Comparison of ENCODE assay signal across 8 cellular contexts in the genomic region with DNA sequence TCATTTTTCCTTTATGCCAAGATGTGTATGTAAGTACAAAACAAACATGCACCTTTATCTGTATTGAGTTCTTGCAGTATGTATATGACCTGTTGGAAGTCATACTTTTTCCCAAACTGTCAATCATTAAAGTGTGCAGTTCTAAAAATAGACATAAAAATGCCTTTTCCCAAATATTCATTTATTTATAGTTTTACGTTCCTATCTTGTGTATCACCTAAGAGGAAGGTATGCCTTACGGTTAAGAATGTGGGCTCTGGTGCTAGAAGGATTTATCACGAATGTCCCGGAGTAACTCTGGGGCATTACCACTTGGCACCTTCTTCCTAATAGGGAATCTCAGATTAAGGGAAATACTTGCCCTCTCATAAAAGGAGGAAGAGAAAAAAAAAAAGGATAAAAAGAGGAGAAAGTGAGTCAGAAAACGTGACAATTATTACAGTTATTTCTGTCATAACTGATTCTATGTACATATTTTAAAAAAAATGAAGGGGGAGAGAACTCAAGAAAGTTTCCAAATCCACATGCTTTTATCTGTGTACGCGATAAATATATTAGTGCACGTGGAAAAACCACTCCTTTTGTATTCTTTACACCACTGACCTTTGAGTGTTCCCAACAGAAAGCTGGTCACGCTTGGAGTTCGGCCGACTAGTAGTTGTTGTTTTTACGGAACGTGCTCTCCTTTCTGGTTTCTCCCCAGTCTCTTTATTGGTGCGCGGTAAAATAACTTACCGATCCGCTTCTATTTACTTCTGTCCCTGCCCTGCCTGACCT. TPM values are rescaled to one million over a fixed set of nuclear protein-coding genes. Genes with fewer than 3 reads are reported as not detected.
DNase-seq lines count a peak whose midpoint lies in the region; ATAC-seq and TF ChIP-seq lines count a peak whose summit lies in the region.

No MANE protein-coding gene starts in this region.

- ATAC-seq in SK-N-SH treated with all-trans-retinoic acid at 6 μM for 48 hours (no peak; the same call in 1 of the 3 replicates), RWPE2 (ENCODE audit: low read depth) (no peak), thoracic aorta (ENCODE audit: insufficient number of reproducible peaks, low FRiP score, low read depth) (no peak)

- peaks cover 13% of the 10 kb centered on the region for H3F3A ChIP-seq in SK-N-SH (replicated peaks; ENCODE audit: insufficient read depth)

- H3K4me3 ChIP-seq in SK-N-SH (ENCODE audit: low read depth in 2 of 2, low read length in 1 of 2): peak overlapping the region; percentile 90 to 99
- H3K4me3 ChIP-seq in RWPE2 (ENCODE audit: severe bottlenecking): peak overlapping the region; percentile 90
- peak overlapping the region; percentile 91 for H3K4me3 ChIP-seq in iPS-11a (ENCODE audit: low read depth, low read length)
- H3K4me3 ChIP-seq in thoracic aorta: peak overlapping the region; percentile 98

- H3K79me2 ChIP-seq in SK-N-SH (ENCODE audit: insufficient read depth): peaks cover 70% of the 10 kb centered on the region

- CTCF ChIA-PET in SK-N-SH (lab: Yijun Ruan, JAX): interaction anchor here (0.8 to 1.5 kb wide), 6 partner anchors 19 to 733 kb away, joined by 3 to 4 read pairs (median 3); no protein-coding TSS in a partner anchor

- no peaks in the 10 kb centered on the region for H3K9me3 ChIP-seq in SK-N-SH
- no peaks in the 10 kb centered on the region for H3K9me3 ChIP-seq in RWPE2 (ENCODE audit: severe bottlenecking)
- H3K9me3 ChIP-seq in thoracic aorta: no peaks in the 10 kb centered on the region

- H3K4me1 ChIP-seq in SK-N-SH (ENCODE audit: control insufficient read depth in 1 of 2, insufficient read depth in 2 of 2, low read depth in 1 of 2, low read length in 1 of 2): peaks cover 4 to 11% of the 10 kb centered on the region in 2 experiments; a peak in 2 of 4 replicates
- H3K4me1 ChIP-seq in RWPE2 (ENCODE audit: insufficient read depth, poor library complexity, severe bottlenecking): peaks cover 11% of the 10 kb centered on the region
- peaks cover 25 to 37% of the 10 kb centered on the region in 2 donors for H3K4me1 ChIP-seq in thoracic aorta (ENCODE audit: control insufficient read depth in 1 of 2, low read depth in 2 of 2)

- H3K27ac ChIP-seq in SK-N-SH (ENCODE audit: low read depth in 2 of 2, low read length in 1 of 2) (peak overlapping the region; percentile 85 to 93), RWPE2 (ENCODE audit: poor library complexity, severe bottlenecking) (peak overlapping the region; percentile 64), thoracic aorta (peak overlapping the region; percentile 94 to 96)

- peak overlapping the region; percentile 88 for H3K4me2 ChIP-seq in SK-N-SH

- no peaks in the 10 kb centered on the region for H3K9me2 ChIP-seq in SK-N-SH

- H3K27me3 ChIP-seq in SK-N-SH (ENCODE audit: insufficient read depth) (no peaks in the 10 kb centered on the region), RWPE2 (ENCODE audit: insufficient read depth, poor library complexity, severe bottlenecking) (no peaks in the 10 kb centered on the region), thoracic aorta (replicated peaks; ENCODE audit: insufficient read depth) (no peaks in the 10 kb centered on the region)

- DNase-seq in SK-N-SH (no peak), RWPE2 (ENCODE audit: low spot score) (no peak), thoracic aorta (ENCODE audit: low spot score) (no peak), GM20000 (ENCODE audit: low spot score) (no peak), COLO829 (ENCODE audit: low spot score) (no peak)
- no peak for DNase-seq in stimulated activated CD4-positive, alpha-beta T cell treated with anti-CD3 and anti-CD28 coated beads, Interleukin-4, amount 100 ng/mL, for 24 hours

- H3K9ac ChIP-seq in SK-N-SH: peak overlapping the region; percentile 75

- TF ChIP-seq RAD21 in SK-N-SH (IDR thresholded peaks at IDR 0.05; ENCODE audit: low read length): no peak

- POLR2A ChIA-PET in SK-N-SH (lab: Yijun Ruan, JAX): interaction anchor here (1.2 to 1.4 kb wide), 2 partner anchors 7 to 61 kb away, joined by 4 to 6 read pairs; partner anchors contain the start of gene NAGK

- H2AFZ ChIP-seq in SK-N-SH (ENCODE audit: low read depth): peak overlapping the region; percentile 90

- peaks cover 6% of the 10 kb centered on the region for H4K20me1 ChIP-seq in SK-N-SH (ENCODE audit: insufficient read depth)

- peaks cover 19 to 24% of the 10 kb centered on the region in 2 experiments for H3K36me3 ChIP-seq in SK-N-SH (replicated peaks in 1 of 2; ENCODE audit: control insufficient read depth in 1 of 2, insufficient read depth in 2 of 2, low read length in 1 of 2)
- peaks cover 30% of the 10 kb centered on the region for H3K36me3 ChIP-seq in RWPE2 (ENCODE audit: low read depth)
- peaks cover 5% of the 10 kb centered on the region for H3K36me3 ChIP-seq in thoracic aorta

- TF ChIP-seq CTCF in SK-N-SH (IDR thresholded peaks at IDR 0.05) (no peak), RWPE2 (IDR thresholded peaks at IDR 0.05; ENCODE audit: poor library complexity, severe bottlenecking) (no peak), thoracic aorta (IDR thresholded peaks at IDR 0.05) (no peak), GM20000 (IDR thresholded peaks at IDR 0.05; ENCODE audit: extremely low read depth, missing control alignments) (no peak)

- WGBS in SK-N-SH (ENCODE audit: low lambda C conversion rate): 2% methylated on average over 17 of the region's 17 CpGs

- no peak for TF ChIP-seq EP300 in SK-N-SH (IDR thresholded peaks at IDR 0.05; ENCODE audit: borderline replicate concordance in 1 of 2, low read depth in 1 of 2, low read length in 1 of 2)

TF ChIP-seq in SK-N-SH, 30 proteins besides CTCF, POLR2A, EP300 and RAD21:
- TF ChIP-seq POLR2AphosphoS5 (IDR thresholded peaks at IDR 0.05; ENCODE audit: low read depth, low read length) (no peak), MEF2A (IDR thresholded peaks at IDR 0.05; ENCODE audit: borderline replicate concordance, low read depth) (0 out of 2 replicates have a peak, but pooled peaks have one; percentile 3)

TF ChIP-seq in SK-N-SH treated with all-trans-retinoic acid at 6 μM for 48 hours, 23 proteins besides CTCF, POLR2A, EP300 and RAD21 (continues in another document):
- TF ChIP-seq GLIS3 (CRISPR knock-in tag; IDR thresholded peaks at IDR 0.05) (no peak), ZC3H10 (CRISPR knock-in tag; IDR thresholded peaks at IDR 0.05) (no peak), RARB (CRISPR knock-in tag; IDR thresholded peaks at IDR 0.05) (no peak), ESRRG (CRISPR knock-in tag; IDR thresholded peaks at IDR 0.05) (no peak), OSR1 (CRISPR knock-in tag; IDR thresholded peaks at IDR 0.05) (no peak), SNAI2 (CRISPR knock-in tag; IDR thresholded peaks at IDR 0.05) (no peak), ARNTL (CRISPR knock-in tag; IDR thresholded peaks at IDR 0.05; ENCODE audit: borderline replicate concordance, low read depth) (no peak), TCF4 (CRISPR knock-in tag; IDR thresholded peaks at IDR 0.05; ENCODE audit: borderline replicate concordance) (no peak), ZNF70 (CRISPR knock-in tag; IDR thresholded peaks at IDR 0.05) (no peak), TOX (CRISPR knock-in tag; IDR thresholded peaks at IDR 0.05; ENCODE audit: borderline replicate concordance) (no peak), PPARA (CRISPR knock-in tag; IDR thresholded peaks at IDR 0.05; ENCODE audit: borderline replicate concordance) (no peak), ZFP3 (CRISPR knock-in tag; IDR thresholded peaks at IDR 0.05) (no peak), ZNF8 (CRISPR knock-in tag; IDR thresholded peaks at IDR 0.05) (no peak), POU6F1 (CRISPR knock-in tag; IDR thresholded peaks at IDR 0.05; ENCODE audit: borderline replicate concordance, low read depth) (no peak)
- TF ChIP-seq, protein P1, sequence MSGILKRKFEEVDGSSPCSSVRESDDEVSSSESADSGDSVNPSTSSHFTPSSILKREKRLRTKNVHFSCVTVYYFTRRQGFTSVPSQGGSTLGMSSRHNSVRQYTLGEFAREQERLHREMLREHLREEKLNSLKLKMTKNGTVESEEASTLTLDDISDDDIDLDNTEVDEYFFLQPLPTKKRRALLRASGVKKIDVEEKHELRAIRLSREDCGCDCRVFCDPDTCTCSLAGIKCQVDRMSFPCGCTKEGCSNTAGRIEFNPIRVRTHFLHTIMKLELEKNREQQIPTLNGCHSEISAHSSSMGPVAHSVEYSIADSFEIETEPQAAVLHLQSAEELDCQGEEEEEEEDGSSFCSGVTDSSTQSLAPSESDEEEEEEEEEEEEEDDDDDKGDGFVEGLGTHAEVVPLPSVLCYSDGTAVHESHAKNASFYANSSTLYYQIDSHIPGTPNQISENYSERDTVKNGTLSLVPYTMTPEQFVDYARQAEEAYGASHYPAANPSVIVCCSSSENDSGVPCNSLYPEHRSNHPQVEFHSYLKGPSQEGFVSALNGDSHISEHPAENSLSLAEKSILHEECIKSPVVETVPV (CRISPR knock-in tag; IDR thresholded peaks at IDR 0.05): no peak

RNA-seq across cellular contexts. Expression of gene MCEE, which starts 0.7 kb away (rescaled TPM):
- 6.2 and 7.5 TPM in 2 replicates for polyA plus RNA-seq in SK-N-SH (2012; rRNA removed)
- 6.8 and 7.2 TPM in 2 replicates for polyA plus RNA-seq in SK-N-SH (2012; cell fraction: cytosol; rRNA removed)
- polyA plus RNA-seq in SK-N-SH (2012; cell fraction: nucleus; rRNA removed): 14.3 and 16.1 TPM in 2 replicates
- total RNA-seq in thoracic aorta: 10 to 100 TPM in 1 of 2 donors, 1 to 10 TPM in 1; 5.8 to 10.6 TPM

RNA-seq across cellular contexts. Expression of gene MPHOSPH10, which starts 1.1 kb away (rescaled TPM):
- 8.7 and 9.2 TPM in 2 replicates for polyA plus RNA-seq in SK-N-SH (2012; rRNA removed)
- 10.5 and 17.7 TPM in 2 replicates for polyA plus RNA-seq in SK-N-SH (2012; cell fraction: cytosol; rRNA removed)
- 7.6 and 12.6 TPM in 2 replicates for polyA plus RNA-seq in SK-N-SH (2012; cell fraction: nucleus; rRNA removed)
- 10 to 100 TPM; 17.2 to 37.0 TPM for total RNA-seq in thoracic aorta
